In the genomic region with DNA sequence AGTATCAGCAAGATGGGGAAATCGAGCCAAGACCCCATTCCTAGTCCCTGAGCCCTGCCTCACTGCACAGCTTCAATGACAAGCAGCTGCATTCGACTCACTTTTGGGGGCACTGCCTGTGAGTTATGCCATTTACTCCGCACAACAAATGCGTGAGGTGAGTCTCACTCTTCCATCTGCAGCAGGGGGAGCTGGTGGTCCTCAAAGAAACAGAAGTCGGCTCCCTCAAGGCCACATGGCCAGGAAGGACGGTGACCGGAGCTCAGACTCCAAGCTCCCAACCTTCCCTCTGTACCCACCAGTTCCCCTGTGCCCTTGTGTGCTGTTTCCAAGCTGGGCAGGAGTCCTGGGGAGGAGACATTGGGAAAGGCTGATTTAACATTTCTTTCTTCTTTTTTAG, we compare ENCODE assay signal across 16 cellular contexts.
DNase-seq lines count a peak whose midpoint lies in the region; ATAC-seq, FAIRE-seq and TF ChIP-seq lines count a peak whose summit lies in the region.
"Had no signal": no experiment of that assay in that cellular context is flagged by ENCODE, and none has a peak within 500 bp of the region (broad histone marks: within the 10 kb centered on the region; RNA-seq: fewer than 3 reads in every experiment).

No MANE protein-coding gene starts in this region.

- H3K27ac Mint-ChIP-seq in activated CD4-positive, alpha-beta T cell treated with anti-CD3 and anti-CD28 coated beads for 36 hours: no peak overlapping the region
- H3K27ac Mint-ChIP-seq: naive B cell had no signal

- peak overlapping the region; percentile 29; the same call in 1 of the 2 replicates for H2BK12ac ChIP-seq in H1 (ENCODE audit: low read depth, low read length)

- no peak overlapping the region for H3K56ac ChIP-seq in H1 (replicated peaks; ENCODE audit: insufficient read length, low read depth, low read length)

- no peak overlapping the region for H4K91ac ChIP-seq in H1 (replicated peaks; ENCODE audit: insufficient read length, low read length)

- no peak overlapping the region for H3K4ac ChIP-seq in H1 (replicated peaks; ENCODE audit: insufficient read length, low read depth, low read length)

- no peaks in the 10 kb centered on the region for H3K9me3 ChIP-seq in H1 (ENCODE audit: insufficient read depth in 2 of 2, low read depth in 1 of 2, low read length in 1 of 2)
- H3K9me3 ChIP-seq in smooth muscle cell (replicated peaks; ENCODE audit: low read depth): no peaks in the 10 kb centered on the region
- no peaks in the 10 kb centered on the region for H3K9me3 ChIP-seq in adrenal gland (replicated peaks in 1 of 3)
- H3K9me3 ChIP-seq: upper lobe of right lung had no signal

- DNase-seq in activated CD4-positive, alpha-beta T cell treated with anti-CD3 and anti-CD28 coated beads for 36 hours: peak; percentile 14
- no peak for DNase-seq in activated CD4-positive, alpha-beta T cell treated with anti-CD3 and anti-CD28 coated beads for 1 hour
- DNase-seq in NAMALWA (ENCODE audit: low spot score): peak; percentile 23
- DNase-seq in H1 (ENCODE audit: low read depth in 1 of 2, low spot score in 2 of 2): peak in 1 of 2 experiments; percentile 19
- DNase-seq in smooth muscle cell (lab: John Stamatoyannopoulos, UW; ENCODE audit: unreplicated experiment): no peak
- DNase-seq in adrenal gland: no peak
- DNase-seq: activated CD4-positive, alpha-beta T cell treated with anti-CD3 and anti-CD28 coated beads, Interleukin-2, amount 50 U/mL, for 4 hours; naive B cell; NCI-H187; NK-92 treated with Interleukin-12 subunit alpha and Interleukin-12 subunit beta, amount 100 ng/mL, for 24 hours; small intestine; SW 1271; upper lobe of right lung had no signal

- H2BK5ac ChIP-seq in H1 (ENCODE audit: low read depth, low read length): no peak overlapping the region

- H3K9me3 Mint-ChIP-seq in activated CD4-positive, alpha-beta T cell treated with anti-CD3 and anti-CD28 coated beads for 36 hours (ENCODE audit: low read depth): no peaks in the 10 kb centered on the region

- H3K36me3 Mint-ChIP-seq in activated CD4-positive, alpha-beta T cell treated with anti-CD3 and anti-CD28 coated beads for 36 hours (ENCODE audit: low read depth): no peaks in the 10 kb centered on the region
- H3K36me3 Mint-ChIP-seq: naive B cell had no signal

- no peak overlapping the region for H4K8ac ChIP-seq in H1 (ENCODE audit: extremely low read depth, insufficient read depth, low read length)

- H3K27ac ChIP-seq in H1 (ENCODE audit: low read depth, low read length) (no peak overlapping the region), smooth muscle cell (ENCODE audit: low read depth) (no peak overlapping the region), adrenal gland (no peak overlapping the region)
- H3K27ac ChIP-seq: upper lobe of right lung had no signal

- H3K27me3 ChIP-seq in H1 (replicated peaks in 1 of 4; ENCODE audit: control insufficient read depth in 3 of 4, extremely low read depth in 1 of 4, insufficient read depth in 3 of 4, low read length in 3 of 4): peaks cover 0 to 4% (median 3%) of the 10 kb centered on the region in 4 experiments; a peak in 4 of 7 replicates
- no peaks in the 10 kb centered on the region for H3K27me3 ChIP-seq in smooth muscle cell (ENCODE audit: low read depth)
- H3K27me3 ChIP-seq in adrenal gland: peaks cover 15% of the 10 kb centered on the region

- H3K4me1 Mint-ChIP-seq in activated CD4-positive, alpha-beta T cell treated with anti-CD3 and anti-CD28 coated beads for 36 hours: peaks cover 7% of the 10 kb centered on the region

- TF ChIP-seq RAD21 in H1 (IDR thresholded peaks at IDR 0.05 in 1 of 2, conservative IDR thresholded peaks at IDR 0.05 in 1 of 2; ENCODE audit: low read depth in 2 of 2, low read length in 2 of 2): peak; percentile 81 to 85

- peaks cover 0 to 3% (median under 1%) of the 10 kb centered on the region in 4 experiments; a peak in 5 of 7 replicates for H3K4me1 ChIP-seq in H1 (replicated peaks in 1 of 4; ENCODE audit: control insufficient read depth in 3 of 4, insufficient read depth in 4 of 4, low read length in 3 of 4)
- no peaks in the 10 kb centered on the region for H3K4me1 ChIP-seq in smooth muscle cell (ENCODE audit: low read depth)
- H3K4me1 ChIP-seq in adrenal gland (replicated peaks in 1 of 2): no peaks in the 10 kb centered on the region
- H3K4me1 ChIP-seq: upper lobe of right lung had no signal

- 81% methylated on average over 7 of the region's 7 CpGs; no CpG with 5 or more reads in 1 of the 2 experiments for WGBS in H1 (ENCODE audit: extremely low coverage in 1 of 2, insufficient coverage in 1 of 2, insufficient read length in 1 of 2, insufficient replicate concordance in 2 of 2, low coverage in 1 of 2, low lambda C conversion rate in 2 of 2, missing lambda C conversion rate in 1 of 2), 2 experiments
- 68% methylated on average over 7 of the region's 7 CpGs for WGBS in smooth muscle cell (ENCODE audit: low lambda C conversion rate)
- WGBS in adrenal gland, 4 donors: 23 to 45% (median 39%) methylated on average over 1 to 7 of the region's 7 CpGs

- peak; percentile 81 for FAIRE-seq in H1 (lab: Jason Lieb, UNC)
- FAIRE-seq: keratinocyte, small intestine had no signal

- no peak for TF ChIP-seq EP300 in H1 (IDR thresholded peaks at IDR 0.05; ENCODE audit: borderline replicate concordance in 1 of 2, low read depth in 2 of 2, low read length in 2 of 2)

- H3K4me2 ChIP-seq in H1 (ENCODE audit: insufficient read depth in 1 of 2, low read depth in 2 of 2, low read length in 2 of 2): 0 out of 4 replicates have a peak overlapping the region, but pooled peaks of 1 of the 2 experiments have one; percentile 0
- H3K4me2 ChIP-seq in smooth muscle cell: no peak overlapping the region

- H3K79me2 ChIP-seq in H1 (ENCODE audit: control insufficient read depth in 1 of 2, insufficient read depth in 2 of 2, low read length in 2 of 2) (no peaks in the 10 kb centered on the region), smooth muscle cell (ENCODE audit: low read depth) (no peaks in the 10 kb centered on the region)

- TF ChIP-seq CTCF in H1 (IDR thresholded peaks at IDR 0.05; ENCODE audit: control extremely low read depth in 1 of 3, insufficient read depth in 1 of 3, low read depth in 1 of 3, low read length in 3 of 3) (peak in 2 of 3 experiments; percentile 71 to 72; a peak in 3 of 4 replicates), smooth muscle cell (IDR thresholded peaks at IDR 0.05; ENCODE audit: borderline replicate concordance, insufficient read depth, poor library complexity, severe bottlenecking) (peak; percentile 15), adrenal gland (IDR thresholded peaks at IDR 0.05) (no peak)

- CTCF ChIA-PET in activated CD4-positive, alpha-beta T cell treated with anti-CD3 and anti-CD28 coated beads for 36 hours (lab: Charles Lee): interaction anchor here (0.6 to 1.3 kb wide), 2 partner anchors 16 to 313 kb away, joined by 3 read pairs; no protein-coding TSS in a partner anchor
- CTCF ChIA-PET in H1 (lab: Charles Lee; ENCODE audit: partially characterized antibody): interaction anchor here (0.7 to 3.2 kb wide), 42 partner anchors 8 to 447 kb away, joined by 3 to 20 read pairs (median 4); no protein-coding TSS in a partner anchor

- no peak for ATAC-seq in activated CD4-positive, alpha-beta T cell treated with anti-CD3 and anti-CD28 coated beads for 36 hours
- no peak for ATAC-seq in HG02642 (IDR thresholded peaks at IDR 0.05; ENCODE audit: poor library complexity, unreplicated experiment)
- ATAC-seq in GM21528 (IDR thresholded peaks at IDR 0.05; ENCODE audit: low FRiP score, unreplicated experiment): no peak
- ATAC-seq: upper lobe of right lung had no signal

- no peak overlapping the region for H3K4me3 Mint-ChIP-seq in activated CD4-positive, alpha-beta T cell treated with anti-CD3 and anti-CD28 coated beads for 36 hours
- H3K4me3 Mint-ChIP-seq: naive B cell had no signal

- H2AFZ ChIP-seq in H1 (ENCODE audit: low read length) (no peak overlapping the region), smooth muscle cell (ENCODE audit: low read depth) (no peak overlapping the region)

- H2BK120ac ChIP-seq in H1 (replicated peaks; ENCODE audit: low read depth, low read length): no peak overlapping the region

- H3K18ac ChIP-seq in H1 (ENCODE audit: extremely low read depth, low read length): no peak overlapping the region

- POLR2A ChIA-PET in activated CD4-positive, alpha-beta T cell treated with anti-CD3 and anti-CD28 coated beads for 36 hours (lab: Charles Lee): no interaction called here
- POLR2A ChIA-PET in H1 (lab: Charles Lee; ENCODE audit: partially characterized antibody): no interaction called here

- peaks cover 14% of the 10 kb centered on the region; the same call in 1 of the 2 replicates for H3K23me2 ChIP-seq in H1 (ENCODE audit: low read depth, low read length)

- H3K36me3 ChIP-seq in H1 (ENCODE audit: control insufficient read depth in 2 of 4, insufficient read depth in 4 of 4, low read length in 3 of 4) (no peaks in the 10 kb centered on the region), smooth muscle cell (ENCODE audit: low read depth) (no peaks in the 10 kb centered on the region), adrenal gland (replicated peaks in 1 of 2) (no peaks in the 10 kb centered on the region)
- H3K36me3 ChIP-seq: upper lobe of right lung had no signal

- no peaks in the 10 kb centered on the region for H3F3A ChIP-seq in smooth muscle cell (ENCODE audit: low read depth)

- H3K14ac ChIP-seq in H1 (ENCODE audit: insufficient read length): no peak overlapping the region

- 0 out of 2 replicates have a peak, but pooled peaks cover 2% of the 10 kb centered on the region for H3K79me1 ChIP-seq in H1 (ENCODE audit: low read depth, low read length)

- H4K20me1 ChIP-seq in H1 (replicated peaks in 1 of 2; ENCODE audit: control insufficient read depth in 1 of 2, insufficient read depth in 2 of 2, low read length in 2 of 2) (peaks cover 0 to 14% of the 10 kb centered on the region in 2 experiments), smooth muscle cell (ENCODE audit: low read depth) (no peaks in the 10 kb centered on the region)

- 0 out of 2 replicates have a peak overlapping the region, but pooled peaks have one; percentile 41 for H2BK20ac ChIP-seq in H1 (ENCODE audit: low read length)

- no peak overlapping the region for H3K9ac ChIP-seq in H1 (replicated peaks in 1 of 4; ENCODE audit: extremely low read depth in 1 of 4, low read depth in 3 of 4, low read length in 3 of 4)
- no peak overlapping the region for H3K9ac ChIP-seq in smooth muscle cell (ENCODE audit: low read depth)

- intact Hi-C loops in activated CD4-positive, alpha-beta T cell treated with anti-CD3 and anti-CD28 coated beads for 36 hours (cut with DNase I, micrococcal nuclease): loop anchor here in 1 of 2 experiments (1.0 kb wide), 1 partner anchor 260 kb away; no protein-coding TSS in a partner anchor
- intact Hi-C loops in adrenal gland (cut with DNase I): no loop called here

- H4K5ac ChIP-seq in H1 (ENCODE audit: insufficient read length, low read depth, low read length): no peak overlapping the region

- TF ChIP-seq POLR2A in H1 (IDR thresholded peaks at IDR 0.05; ENCODE audit: control extremely low read depth in 1 of 2, low read depth in 2 of 2, low read length in 2 of 2) (no peak), adrenal gland (IDR thresholded peaks at IDR 0.05) (no peak)

- no peak overlapping the region for H3K23ac ChIP-seq in H1 (ENCODE audit: insufficient read length)

- H3K27me3 Mint-ChIP-seq in activated CD4-positive, alpha-beta T cell treated with anti-CD3 and anti-CD28 coated beads for 36 hours: peaks cover 28% of the 10 kb centered on the region

- H3K4me3 ChIP-seq in H1 (ENCODE audit: extremely low read depth in 1 of 4, insufficient read depth in 2 of 4, low read depth in 3 of 4, low read length in 4 of 4): no peak overlapping the region
- no peak overlapping the region for H3K4me3 ChIP-seq in smooth muscle cell
- no peak overlapping the region for H3K4me3 ChIP-seq in adrenal gland
- H3K4me3 ChIP-seq: upper lobe of right lung had no signal

- no peak overlapping the region for H2AK5ac ChIP-seq in H1 (ENCODE audit: low read depth, low read length)

- H2BK15ac ChIP-seq in H1 (ENCODE audit: low read length): peak overlapping the region; percentile 13; the same call in 1 of the 2 replicates

Comparison
In these comparisons a context has a peak if more than half of its experiments do, and no peak if none do; other contexts are left out.
1. DNase-seq: peak in activated CD4-positive, alpha-beta T cell treated with anti-CD3 and anti-CD28 coated beads for 36 hours (single experiment) and NAMALWA (single experiment); none in activated CD4-positive, alpha-beta T cell treated with anti-CD3 and anti-CD28 coated beads for 1 hour (single experiment), smooth muscle cell (single experiment) and adrenal gland (0 of 7).
2. CTCF ChIP-seq: peak in H1 (2 of 3) and smooth muscle cell (single experiment); none in adrenal gland (0 of 6).